Comparison of ENCODE assay signal across 10 cellular contexts in the genomic region with DNA sequence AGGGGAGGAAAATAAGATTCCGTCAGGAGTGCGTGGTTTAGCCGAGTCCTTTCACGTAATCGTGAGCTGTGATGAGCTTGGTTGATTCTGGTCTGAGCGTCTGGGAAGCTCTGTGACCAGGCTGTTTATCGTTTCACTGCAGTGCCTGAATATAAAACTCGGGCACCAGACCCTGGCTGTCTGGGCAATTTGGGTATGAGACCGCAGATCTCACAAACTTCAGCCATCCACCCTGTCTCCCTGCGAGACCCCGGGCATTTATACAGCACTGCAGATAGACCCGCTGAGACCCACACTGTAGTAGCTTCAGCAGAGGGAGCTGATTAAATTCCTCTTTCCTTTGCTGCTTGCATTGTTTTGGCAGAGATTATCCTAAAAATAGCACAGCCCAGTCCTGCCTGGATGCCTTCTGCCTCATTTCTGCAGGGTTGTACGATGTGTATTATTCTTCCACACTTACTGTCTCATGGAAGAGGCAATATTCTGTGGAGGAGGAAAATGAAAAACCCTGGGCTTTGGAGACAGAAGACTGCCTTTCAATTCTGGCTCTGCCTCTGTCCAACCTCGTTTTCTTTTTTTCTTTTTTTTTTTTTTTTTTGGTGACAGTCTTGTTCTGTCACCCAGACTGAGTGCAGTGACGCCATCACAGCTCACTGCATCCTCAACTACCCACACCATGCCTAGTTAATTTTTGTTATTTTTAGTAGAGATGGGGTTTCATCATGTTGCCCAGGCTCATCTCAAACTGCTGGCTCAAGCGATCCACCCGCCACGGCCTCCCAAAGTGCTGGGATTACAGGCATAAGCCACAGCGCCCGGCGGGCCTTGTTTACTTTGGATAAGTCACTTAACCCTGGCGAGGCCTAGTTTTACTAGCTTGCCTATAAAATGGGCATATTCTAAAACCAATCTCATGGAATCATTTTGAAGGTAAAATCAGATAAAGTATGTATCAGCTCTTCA.
DNase-seq lines count a peak whose midpoint lies in the region; ATAC-seq and TF ChIP-seq lines count a peak whose summit lies in the region.
"Had no signal": no experiment of that assay in that cellular context is flagged by ENCODE, and none has a peak within 500 bp of the region (broad histone marks: within the 10 kb centered on the region; RNA-seq: fewer than 3 reads in every experiment).

No MANE protein-coding gene starts in this region.

- no peak for DNase-seq in PC-9
- peak; percentile 62 for DNase-seq in fibroblast of the aortic adventitia (ENCODE audit: low read depth)
- DNase-seq in neural progenitor cell (ENCODE audit: low spot score): peak; percentile 37
- no peak for DNase-seq in vagina (ENCODE audit: extremely low spot score in 2 of 2)
- DNase-seq in activated CD4-positive, alpha-beta T cell treated with anti-CD3 and anti-CD28 coated beads for 4 hours: no peak
- DNase-seq in esophagus squamous epithelium (lab: John Stamatoyannopoulos, UW): no peak
- DNase-seq: activated CD4-positive, alpha-beta T cell treated with anti-CD3 and anti-CD28 coated beads, Interleukin-2, amount 50 U/mL, for 1 hour; body of pancreas had no signal

- no peaks in the 10 kb centered on the region for H4K20me1 ChIP-seq in PC-9 (ENCODE audit: insufficient read depth)
- no peaks in the 10 kb centered on the region for H4K20me1 ChIP-seq in neural progenitor cell (ENCODE audit: low read depth)

- no peak overlapping the region for H3K27ac Mint-ChIP-seq in neural progenitor cell

- no peak for ATAC-seq in GM18520 (IDR thresholded peaks at IDR 0.05; ENCODE audit: unreplicated experiment)
- ATAC-seq: body of pancreas had no signal

- no peaks in the 10 kb centered on the region for H3K36me3 ChIP-seq in PC-9 (ENCODE audit: low read depth)
- H3K36me3 ChIP-seq in neural progenitor cell: no peaks in the 10 kb centered on the region
- H3K36me3 ChIP-seq in vagina: no peaks in the 10 kb centered on the region
- no peaks in the 10 kb centered on the region for H3K36me3 ChIP-seq in esophagus squamous epithelium
- H3K36me3 ChIP-seq: HAP-1 had no signal

- no peak overlapping the region for H2AFZ ChIP-seq in PC-9
- H2AFZ ChIP-seq in neural progenitor cell (replicated peaks): peak overlapping the region; percentile 80

- no TSS peak for BruUV-seq in PC-9 (replicated peaks; lab: Mats Ljungman, UMichigan)

- TF ChIP-seq POLR2A in vagina (IDR thresholded peaks at IDR 0.05) (no peak), esophagus squamous epithelium (IDR thresholded peaks at IDR 0.05) (no peak)

- WGBS in esophagus squamous epithelium, 2 donors: 42 to 58% methylated on average over 17 to 19 of the region's 22 CpGs

- H3K27me3 ChIP-seq in PC-9 (ENCODE audit: insufficient read depth, low read depth) (no peaks in the 10 kb centered on the region), neural progenitor cell (no peaks in the 10 kb centered on the region), vagina (no peaks in the 10 kb centered on the region), esophagus squamous epithelium (peaks cover 0 to 8% (median 0%) of the 10 kb centered on the region in 4 donors)
- H3K27me3 ChIP-seq: body of pancreas had no signal

- TF ChIP-seq CTCF in PC-9 (conservative IDR thresholded peaks at IDR 0.05): no peak
- no peak for TF ChIP-seq CTCF in fibroblast of the aortic adventitia (IDR thresholded peaks at IDR 0.05; ENCODE audit: insufficient read depth, low read length)
- no peak for TF ChIP-seq CTCF in neural progenitor cell (IDR thresholded peaks at IDR 0.05)
- no peak for TF ChIP-seq CTCF in vagina (IDR thresholded peaks at IDR 0.05)
- TF ChIP-seq CTCF in esophagus squamous epithelium (IDR thresholded peaks at IDR 0.05): no peak

- H3K27me3 Mint-ChIP-seq in neural progenitor cell (ENCODE audit: insufficient read depth, low read depth): peaks cover 6% of the 10 kb centered on the region

- peaks cover 12% of the 10 kb centered on the region for H3K4me1 Mint-ChIP-seq in neural progenitor cell

- CTCF ChIA-PET in PC-9 (lab: Charles Lee): no interaction called here

- H3F3A ChIP-seq in PC-9 (ENCODE audit: insufficient read depth, low read depth) (no peaks in the 10 kb centered on the region), neural progenitor cell (ENCODE audit: low read depth) (peaks cover 3% of the 10 kb centered on the region)

- no peaks in the 10 kb centered on the region for H3K36me3 Mint-ChIP-seq in neural progenitor cell

- intact Hi-C loops in PC-9 (cut with micrococcal nuclease; ENCODE audit: unreplicated experiment): no loop called here
- intact Hi-C loops in vagina (cut with DNase I): no loop called here
- intact Hi-C loops in esophagus squamous epithelium (cut with DNase I): no loop called here

- H3K9me3 Mint-ChIP-seq in neural progenitor cell: no peaks in the 10 kb centered on the region

- H3K4me2 ChIP-seq in PC-9: peak overlapping the region; percentile 23; the same call in 1 of the 2 replicates
- peak overlapping the region; percentile 55 for H3K4me2 ChIP-seq in neural progenitor cell

- H3K9me3 ChIP-seq in PC-9 (ENCODE audit: insufficient read depth, low read depth) (no peaks in the 10 kb centered on the region), neural progenitor cell (ENCODE audit: low read depth) (no peaks in the 10 kb centered on the region), vagina (no peaks in the 10 kb centered on the region), esophagus squamous epithelium (no peaks in the 10 kb centered on the region)
- H3K9me3 ChIP-seq: body of pancreas, HAP-1 had no signal

- H3K4me3 Mint-ChIP-seq in neural progenitor cell: no peak overlapping the region

- H3K4me3 ChIP-seq in PC-9: no peak overlapping the region
- peak overlapping the region; percentile 61 for H3K4me3 ChIP-seq in fibroblast of the aortic adventitia (ENCODE audit: low read depth, low read length)
- H3K4me3 ChIP-seq in neural progenitor cell: peak overlapping the region; percentile 15
- peak overlapping the region; percentile 34 to 36 for H3K4me3 ChIP-seq in vagina
- H3K4me3 ChIP-seq in esophagus squamous epithelium: peak overlapping the region in 2 of 4 donors; percentile 22 to 54
- H3K4me3 ChIP-seq: body of pancreas, HAP-1 had no signal

- no peaks in the 10 kb centered on the region for H3K9me2 ChIP-seq in PC-9 (ENCODE audit: insufficient read depth)

- no peaks in the 10 kb centered on the region for H3K4me1 ChIP-seq in PC-9 (replicated peaks; ENCODE audit: insufficient read depth)
- H3K4me1 ChIP-seq in neural progenitor cell: peaks cover 15% of the 10 kb centered on the region
- peaks cover 15% of the 10 kb centered on the region for H3K4me1 ChIP-seq in vagina
- peaks cover 0 to 10% (median 0%) of the 10 kb centered on the region in 3 donors for H3K4me1 ChIP-seq in esophagus squamous epithelium
- H3K4me1 ChIP-seq: body of pancreas, HAP-1 had no signal

- no peaks in the 10 kb centered on the region for H3K79me2 ChIP-seq in PC-9 (ENCODE audit: low read depth)
- no peaks in the 10 kb centered on the region for H3K79me2 ChIP-seq in neural progenitor cell (ENCODE audit: low read depth)

- POLR2A ChIA-PET in PC-9 (lab: Charles Lee; ENCODE audit: unreplicated experiment): no interaction called here

- H3K9ac ChIP-seq in neural progenitor cell: no peak overlapping the region

- H3K27ac ChIP-seq in PC-9: no peak overlapping the region
- H3K27ac ChIP-seq in neural progenitor cell: no peak overlapping the region
- no peak overlapping the region for H3K27ac ChIP-seq in vagina
- H3K27ac ChIP-seq in esophagus squamous epithelium: peak overlapping the region in 2 of 4 donors; percentile 17 to 30
- H3K27ac ChIP-seq: body of pancreas had no signal

Comparison
In these comparisons a context has a peak if more than half of its experiments do, and no peak if none do; other contexts are left out.
1. DNase-seq: peak in fibroblast of the aortic adventitia (single experiment) and neural progenitor cell (single experiment); none in PC-9 (0 of 2), vagina (0 of 2), activated CD4-positive, alpha-beta T cell treated with anti-CD3 and anti-CD28 coated beads for 4 hours (0 of 2) and esophagus squamous epithelium (single experiment).